Comparison of ENCODE assay signal across 28 cellular contexts in genomic region chr2:194962254-194962653, GRCh38.
"Had no signal": no experiment of that assay in that cellular context is flagged by ENCODE, and none has a peak within 500 bp of the region (broad histone marks: within the 10 kb centered on the region; RNA-seq: fewer than 3 reads in every experiment).

No MANE protein-coding gene starts in this region.

- H3K4me3 ChIP-seq: adrenal gland, body of pancreas, colonic mucosa, esophagus muscularis mucosa, gastroesophageal sphincter, heart right ventricle had no signal

- H3K27me3 ChIP-seq: adrenal gland, body of pancreas, colonic mucosa, esophagus muscularis mucosa, foreskin keratinocyte, gastroesophageal sphincter, heart right ventricle had no signal

- DNase-seq: activated B cell treated with CpG ODN at 0.5 μM for 24 hours; activated CD4-positive, alpha-beta T cell treated with anti-CD3 and anti-CD28 coated beads for 48 hours; activated CD4-positive, alpha-beta T cell treated with anti-CD3 and anti-CD28 coated beads, Interleukin-2, amount 50 U/mL, for 1 hour; activated CD4-positive, alpha-beta T cell treated with anti-CD3 and anti-CD28 coated beads, Interleukin-2, amount 50 U/mL, for 48 hours; activated CD8-positive, alpha-beta memory T cell treated with anti-CD3 and anti-CD28 coated beads for 24 hours; activated CD8-positive, alpha-beta T cell treated with anti-CD3 and anti-CD28 coated beads for 36 hours; activated effector memory CD4-positive, alpha-beta T cell treated with anti-CD3 and anti-CD28 coated beads, Interleukin-2, amount 50 U/mL, for 16 hours; activated naive CD4-positive, alpha-beta T cell treated with anti-CD3 and anti-CD28 coated beads for 36 hours; activated naive CD8-positive, alpha-beta T cell treated with anti-CD3 and anti-CD28 coated beads for 36 hours; activated naive CD8-positive, alpha-beta T cell treated with anti-CD3 and anti-CD28 coated beads, Interleukin-2, amount 50 U/mL, for 24 hours; activated T-cell treated with anti-CD3 and anti-CD28 coated beads, Interleukin-2, amount 50 U/mL, for 1 hour; activated T-cell treated with anti-CD3 and anti-CD28 coated beads, Interleukin-2, amount 50 U/mL, for 48 hours; adrenal gland; amygdala; aorta; body of pancreas; caudate nucleus; colonic mucosa; effector CD8-positive, alpha-beta T cell; foreskin keratinocyte; heart right ventricle; T-helper 1 cell; T-helper 17 cell; T1000; WERI-Rb-1 had no signal

- ATAC-seq: activated CD4-positive, CD25-positive, alpha-beta regulatory T cell treated with anti-CD3 and anti-CD28 coated beads, Interleukin-2, amount 50 U/mL, for 24 hours; activated CD8-positive, alpha-beta T cell treated with anti-CD3 and anti-CD28 coated beads for 36 hours; activated naive CD8-positive, alpha-beta T cell treated with anti-CD3 and anti-CD28 coated beads, Interleukin-2, amount 50 U/mL, for 24 hours; body of pancreas; foreskin keratinocyte; gastroesophageal sphincter; heart right ventricle; T-helper 17 cell had no signal

- H3K36me3 ChIP-seq: adrenal gland, colonic mucosa, esophagus muscularis mucosa, gastroesophageal sphincter, heart right ventricle, WERI-Rb-1 had no signal

- H3K4me1 ChIP-seq: adrenal gland, body of pancreas, colonic mucosa, esophagus muscularis mucosa, foreskin keratinocyte, gastroesophageal sphincter, heart right ventricle had no signal

- H3K9me3 ChIP-seq: adrenal gland, body of pancreas, colonic mucosa had no signal

- H3K27ac ChIP-seq: adrenal gland, body of pancreas, colonic mucosa, esophagus muscularis mucosa, foreskin keratinocyte, gastroesophageal sphincter, heart right ventricle, WERI-Rb-1 had no signal
